ENCODE assay signal across 28 cellular contexts in the genomic region with DNA sequence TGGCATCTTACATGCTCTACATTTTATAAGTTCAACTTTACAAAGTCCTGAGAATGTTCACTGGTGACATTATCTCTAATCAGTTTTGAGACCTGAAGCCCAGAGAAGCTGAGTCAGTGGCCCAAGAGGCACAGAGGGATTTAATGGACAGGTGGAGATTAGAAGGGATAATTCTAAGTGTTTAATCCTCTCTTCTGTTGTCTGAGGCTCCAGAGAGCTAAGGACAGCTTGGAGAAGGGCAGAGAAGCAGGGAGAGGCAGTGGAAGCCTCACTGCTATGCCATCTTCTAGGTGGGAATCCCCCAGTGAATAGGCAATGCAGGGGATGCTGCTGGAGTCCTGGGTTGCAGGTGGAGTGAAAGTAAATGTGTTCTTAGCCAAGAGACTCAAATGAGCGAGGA.
"Had no signal": no experiment of that assay in that cellular context is flagged by ENCODE, and none has a peak within 500 bp of the region (broad histone marks: within the 10 kb centered on the region; RNA-seq: fewer than 3 reads in every experiment).

No MANE protein-coding gene starts in this region.

- H3K9me3 Mint-ChIP-seq: activated naive CD8-positive, alpha-beta T cell treated with anti-CD3 and anti-CD28 coated beads, Interleukin-2, amount 50 U/mL, for 24 hours; dendritic cell treated with granulocyte-macrophage colony-stimulating factor and Interleukin-4, amounts not matched to agents 40 ng/mL and 50 ng/mL, for 4 days; endodermal cell had no signal

- H3K27me3 Mint-ChIP-seq: activated naive CD8-positive, alpha-beta T cell treated with anti-CD3 and anti-CD28 coated beads, Interleukin-2, amount 50 U/mL, for 24 hours; dendritic cell treated with granulocyte-macrophage colony-stimulating factor and Interleukin-4, amounts not matched to agents 40 ng/mL and 50 ng/mL, for 4 days; stimulated activated naive CD8-positive, alpha-beta T cell treated with anti-CD3 and anti-CD28 coated beads, Interleukin-15, Interleukin-2, amounts not matched to agents 100 ng/mL and 50 ng/mL, for 24 hours; type B pancreatic cell had no signal

- H3K36me3 Mint-ChIP-seq: mesothelial cell of epicardium, naive B cell, type B pancreatic cell had no signal

- H3K27ac ChIP-seq: breast epithelium, heart left ventricle, ovary, right lobe of liver, skin epidermis, uterus, VCaP had no signal

- H3K27ac Mint-ChIP-seq: activated naive CD4-positive, alpha-beta T cell treated with anti-CD3 and anti-CD28 coated beads for 36 hours; activated naive CD8-positive, alpha-beta T cell treated with anti-CD3 and anti-CD28 coated beads, Interleukin-2, amount 50 U/mL, for 24 hours; dendritic cell treated with granulocyte-macrophage colony-stimulating factor and Interleukin-4, amounts not matched to agents 40 ng/mL and 50 ng/mL, for 4 days; endodermal cell; mesothelial cell of epicardium; naive B cell; progenitor cell of endocrine pancreas; stimulated activated naive CD8-positive, alpha-beta T cell treated with anti-CD3 and anti-CD28 coated beads, Interleukin-15, Interleukin-2, amounts not matched to agents 100 ng/mL and 50 ng/mL, for 24 hours; type B pancreatic cell had no signal

- H3K36me3 ChIP-seq: breast epithelium, heart left ventricle, ovary, right lobe of liver, uterus had no signal

- DNase-seq: activated CD4-positive, alpha-beta T cell treated with anti-CD3 and anti-CD28 coated beads, Interleukin-2, amount 50 U/mL, for 1 hour; activated CD4-positive, CD25-positive, alpha-beta regulatory T cell treated with anti-CD3 and anti-CD28 coated beads, Interleukin-2, amount 50 U/mL, for 72 hours; activated effector memory CD4-positive, alpha-beta T cell treated with Interleukin-2 at 50 U/mL for 16 hours; activated naive CD4-positive, alpha-beta T cell treated with anti-CD3 and anti-CD28 coated beads for 36 hours; activated naive CD8-positive, alpha-beta T cell treated with anti-CD3 and anti-CD28 coated beads, Interleukin-2, amount 50 U/mL, for 24 hours; amygdala; central memory CD4-positive, alpha-beta T cell; endodermal cell; foreskin fibroblast; heart left ventricle; naive B cell; nephron progenitor cell; ovary; right lobe of liver; stimulated activated CD4-positive, alpha-beta T cell treated with anti-CD3 and anti-CD28 coated beads, Interleukin-12 subunit alpha, Interleukin-12 subunit beta, amount 100 ng/mL, for 4 hours; stimulated activated CD4-positive, alpha-beta T cell treated with anti-CD3 and anti-CD28 coated beads, Interleukin-4, amount 100 ng/mL, for 1 hour; substantia nigra; T-helper 2 cell; uterus had no signal

- H3K4me1 Mint-ChIP-seq: naive B cell had no signal

- H3K4me3 ChIP-seq: breast epithelium, heart left ventricle, ovary, right lobe of liver, skin epidermis, uterus had no signal

- H3K9me3 ChIP-seq: breast epithelium, heart left ventricle, ovary, right lobe of liver, uterus had no signal

- ATAC-seq: activated naive CD8-positive, alpha-beta T cell treated with anti-CD3 and anti-CD28 coated beads, Interleukin-2, amount 50 U/mL, for 24 hours; esophagus mucosa; heart left ventricle; right lobe of liver had no signal

- H3K4me3 Mint-ChIP-seq: activated naive CD4-positive, alpha-beta T cell treated with anti-CD3 and anti-CD28 coated beads for 36 hours; activated naive CD8-positive, alpha-beta T cell treated with anti-CD3 and anti-CD28 coated beads, Interleukin-2, amount 50 U/mL, for 24 hours; dendritic cell treated with granulocyte-macrophage colony-stimulating factor and Interleukin-4, amounts not matched to agents 40 ng/mL and 50 ng/mL, for 4 days; endodermal cell; mesothelial cell of epicardium; naive B cell; nephron progenitor cell; stimulated activated naive CD8-positive, alpha-beta T cell treated with anti-CD3 and anti-CD28 coated beads, Interleukin-15, Interleukin-2, amounts not matched to agents 100 ng/mL and 50 ng/mL, for 24 hours; type B pancreatic cell had no signal

- H3K27me3 ChIP-seq: breast epithelium, heart left ventricle, ovary, right lobe of liver, uterus had no signal

- H3K4me1 ChIP-seq: breast epithelium, heart left ventricle, right lobe of liver, uterus had no signal
